15 cellular contexts compared by ENCODE assay signal in genomic region chr10:128187788-128188185, GRCh38.
DNase-seq lines count a peak whose midpoint lies in the region; ATAC-seq, FAIRE-seq and TF ChIP-seq lines count a peak whose summit lies in the region.
"Had no signal": no experiment of that assay in that cellular context is flagged by ENCODE, and none has a peak within 500 bp of the region (broad histone marks: within the 10 kb centered on the region; RNA-seq: fewer than 3 reads in every experiment).

No MANE protein-coding gene starts in this region.

- H3K79me2 ChIP-seq in Loucy (ENCODE audit: insufficient read depth, low read length) (peaks cover 77% of the 10 kb centered on the region), HepG2 (ENCODE audit: insufficient read depth, low read length) (no peaks in the 10 kb centered on the region)

- H3K4me3 ChIP-seq in Loucy (ENCODE audit: low read length, poor library complexity, severe bottlenecking) = peak overlapping the region; percentile 73
- no peak overlapping the region for H3K4me3 ChIP-seq in HepG2 (replicated peaks in 1 of 3; ENCODE audit: insufficient read depth in 1 of 3, low read depth in 2 of 3, low read length in 3 of 3)
- H3K4me3 ChIP-seq: A549, GM12878, K562 had no signal

- POLR2A ChIA-PET in HepG2 (lab: Yijun Ruan, JAX) = no interaction called here

- H3K4me3 Mint-ChIP-seq in activated CD8-positive, alpha-beta memory T cell treated with anti-CD3 and anti-CD28 coated beads, Interleukin-2, amount 10 ng/mL, durations not matched to agents 7 days and 5 days = peak overlapping the region; percentile 63
- H3K4me3 Mint-ChIP-seq in activated naive CD8-positive, alpha-beta T cell treated with anti-CD3 and anti-CD28 coated beads for 36 hours = peak overlapping the region; percentile 73
- H3K4me3 Mint-ChIP-seq in natural killer cell treated with Interleukin-12 subunit alpha and Interleukin-12 subunit beta and Interleukin-15 and Interleukin-18, amount 100 ng/mL, for 72 hours = peak overlapping the region; percentile 87
- H3K4me3 Mint-ChIP-seq: WTC11 had no signal

- intact Hi-C loops in HepG2 (cut with micrococcal nuclease; ENCODE audit: unreplicated experiment) = no loop called here

- FAIRE-seq in HepG2 (lab: Jason Lieb, UNC) = no peak
- FAIRE-seq: A549, GM12878, K562 had no signal

- no peaks in the 10 kb centered on the region for H3K36me3 ChIP-seq in Loucy (ENCODE audit: insufficient read depth, low read length)
- no peaks in the 10 kb centered on the region for H3K36me3 ChIP-seq in HepG2 (replicated peaks in 1 of 2; ENCODE audit: control insufficient read depth in 1 of 2, insufficient read depth in 2 of 2, low read length in 2 of 2)

- H3K4me1 ChIP-seq in Loucy (ENCODE audit: insufficient read depth, low read length, poor library complexity, severe bottlenecking) (peaks cover 65% of the 10 kb centered on the region), HepG2 (ENCODE audit: insufficient read depth, low read length) (no peaks in the 10 kb centered on the region)

- no peaks in the 10 kb centered on the region for H3K9me2 ChIP-seq in Loucy (replicated peaks; ENCODE audit: low read depth, low read length)

- CTCF ChIA-PET in activated CD8-positive, alpha-beta memory T cell treated with anti-CD3 and anti-CD28 coated beads, Interleukin-2, amount 10 ng/mL, durations not matched to agents 7 days and 5 days (lab: Charles Lee) = interaction anchor here (1.0 to 3.5 kb wide), 9 partner anchors 10 to 118 kb away, joined by 3 to 35 read pairs (median 4); no protein-coding TSS in a partner anchor
- CTCF ChIA-PET in HepG2 (lab: Yijun Ruan, JAX; ENCODE audit: low intra/inter-chr PET ratio, low total read pairs) = no interaction called here

- H3K9ac ChIP-seq in Loucy (ENCODE audit: low read depth, low read length, poor library complexity, severe bottlenecking) (peak overlapping the region; percentile 74), HepG2 (ENCODE audit: insufficient read depth, low read depth, low read length) (no peak overlapping the region)

- H3K27me3 ChIP-seq in Loucy (ENCODE audit: insufficient read depth, low read length, poor library complexity, severe bottlenecking) (no peaks in the 10 kb centered on the region), HepG2 (ENCODE audit: control insufficient read depth in 1 of 2, insufficient read depth in 2 of 2, low read length in 2 of 2) (0 out of 5 replicates have a peak, but pooled peaks cover 0 to 3% of the 10 kb centered on the region in 2 experiments)

- no TSS peak for BruUV-seq in HepG2 (replicated peaks; lab: Mats Ljungman, UMichigan)

- peaks cover 16% of the 10 kb centered on the region for H3K36me3 Mint-ChIP-seq in activated CD8-positive, alpha-beta memory T cell treated with anti-CD3 and anti-CD28 coated beads, Interleukin-2, amount 10 ng/mL, durations not matched to agents 7 days and 5 days
- peaks cover 4% of the 10 kb centered on the region for H3K36me3 Mint-ChIP-seq in activated naive CD8-positive, alpha-beta T cell treated with anti-CD3 and anti-CD28 coated beads for 36 hours
- peaks cover 8% of the 10 kb centered on the region for H3K36me3 Mint-ChIP-seq in natural killer cell treated with Interleukin-12 subunit alpha and Interleukin-12 subunit beta and Interleukin-15 and Interleukin-18, amount 100 ng/mL, for 72 hours

- ATAC-seq in activated CD8-positive, alpha-beta memory T cell treated with anti-CD3 and anti-CD28 coated beads, Interleukin-2, amount 10 ng/mL, durations not matched to agents 7 days and 5 days = peak; percentile 30
- ATAC-seq in natural killer cell treated with Interleukin-12 subunit alpha and Interleukin-12 subunit beta and Interleukin-15 and Interleukin-18, amount 100 ng/mL, for 72 hours = peak; percentile 28 to 59
- ATAC-seq in HepG2 (no peak), HG02840 (IDR thresholded peaks at IDR 0.05; ENCODE audit: low FRiP score, unreplicated experiment) (no peak)
- ATAC-seq: A549, GM12878, K562, WTC11 had no signal

- TF ChIP-seq CTCF in Loucy (conservative IDR thresholded peaks at IDR 0.05; ENCODE audit: low read length) (no peak), HepG2 (CRISPR knock-in tag; IDR thresholded peaks at IDR 0.05) (no peak)

- no peak for DNase-seq in activated CD8-positive, alpha-beta memory T cell treated with anti-CD3 and anti-CD28 coated beads, Interleukin-2, amount 10 ng/mL, durations not matched to agents 7 days and 5 days
- no peak for DNase-seq in activated CD8-positive, alpha-beta memory T cell treated with anti-CD3 and anti-CD28 coated beads for 24 hours
- no peak for DNase-seq in activated naive CD8-positive, alpha-beta T cell treated with anti-CD3 and anti-CD28 coated beads for 36 hours
- DNase-seq in natural killer cell treated with Interleukin-12 subunit alpha and Interleukin-12 subunit beta and Interleukin-15 and Interleukin-18, amount 100 ng/mL, for 72 hours (ENCODE audit: low spot score) = no peak
- DNase-seq in HepG2 (ENCODE audit: low spot score) = no peak
- no peak for DNase-seq in NCI-H526 treated with DMSO at 0.1 percent for 48 hours (lab: John Stamatoyannopoulos, UW)
- DNase-seq: erythroblast, NCI-H1105, RPMI8226 had no signal

- peak overlapping the region; percentile 78 for H3K27ac Mint-ChIP-seq in activated CD8-positive, alpha-beta memory T cell treated with anti-CD3 and anti-CD28 coated beads, Interleukin-2, amount 10 ng/mL, durations not matched to agents 7 days and 5 days
- H3K27ac Mint-ChIP-seq in activated naive CD8-positive, alpha-beta T cell treated with anti-CD3 and anti-CD28 coated beads for 36 hours = peak overlapping the region; percentile 23
- H3K27ac Mint-ChIP-seq in natural killer cell treated with Interleukin-12 subunit alpha and Interleukin-12 subunit beta and Interleukin-15 and Interleukin-18, amount 100 ng/mL, for 72 hours = peak overlapping the region; percentile 83 to 95
- H3K27ac Mint-ChIP-seq: WTC11 had no signal

- H3K4me2 ChIP-seq in Loucy (ENCODE audit: low read depth, low read length, poor library complexity, severe bottlenecking) (peak overlapping the region; percentile 91), HepG2 (ENCODE audit: low read depth, low read length) (no peak overlapping the region)
- H3K4me2 ChIP-seq: A549 had no signal

- H4K20me1 ChIP-seq in Loucy (ENCODE audit: insufficient read depth, low read length, poor library complexity, severe bottlenecking) (no peaks in the 10 kb centered on the region), HepG2 (ENCODE audit: insufficient read depth, low read length) (no peaks in the 10 kb centered on the region)

- WGBS in HepG2 (ENCODE audit: low lambda C conversion rate) = 3% methylated on average over 4 of the region's 4 CpGs

- peaks cover 8% of the 10 kb centered on the region for H3K27me3 Mint-ChIP-seq in activated CD8-positive, alpha-beta memory T cell treated with anti-CD3 and anti-CD28 coated beads, Interleukin-2, amount 10 ng/mL, durations not matched to agents 7 days and 5 days
- H3K27me3 Mint-ChIP-seq in activated naive CD8-positive, alpha-beta T cell treated with anti-CD3 and anti-CD28 coated beads for 36 hours = peaks cover 3% of the 10 kb centered on the region
- H3K27me3 Mint-ChIP-seq in natural killer cell treated with Interleukin-12 subunit alpha and Interleukin-12 subunit beta and Interleukin-15 and Interleukin-18, amount 100 ng/mL, for 72 hours = no peaks in the 10 kb centered on the region

- H2AFZ ChIP-seq in Loucy (ENCODE audit: low read length) = peak overlapping the region; percentile 67
- no peak overlapping the region for H2AFZ ChIP-seq in HepG2 (ENCODE audit: low read length)

- TF ChIP-seq EP300 in HepG2 (IDR thresholded peaks at IDR 0.05; ENCODE audit: low read depth in 2 of 2, low read length in 2 of 2) = no peak
- no peak for TF ChIP-seq EP300 in HepG2 (CRISPR knock-in tag; IDR thresholded peaks at IDR 0.05; ENCODE audit: borderline replicate concordance)

- H3K9me3 Mint-ChIP-seq in activated CD8-positive, alpha-beta memory T cell treated with anti-CD3 and anti-CD28 coated beads, Interleukin-2, amount 10 ng/mL, durations not matched to agents 7 days and 5 days (ENCODE audit: low read depth) = peaks cover 7% of the 10 kb centered on the region
- H3K9me3 Mint-ChIP-seq in activated naive CD8-positive, alpha-beta T cell treated with anti-CD3 and anti-CD28 coated beads for 36 hours = peaks cover 7% of the 10 kb centered on the region
- peaks cover 2% of the 10 kb centered on the region for H3K9me3 Mint-ChIP-seq in natural killer cell treated with Interleukin-12 subunit alpha and Interleukin-12 subunit beta and Interleukin-15 and Interleukin-18, amount 100 ng/mL, for 72 hours

- TF ChIP-seq POLR2A in HepG2 (IDR thresholded peaks at IDR 0.05; ENCODE audit: insufficient read depth in 1 of 2, low read depth in 2 of 2, low read length in 2 of 2) = no peak

- peaks cover 26% of the 10 kb centered on the region for H3K4me1 Mint-ChIP-seq in activated CD8-positive, alpha-beta memory T cell treated with anti-CD3 and anti-CD28 coated beads, Interleukin-2, amount 10 ng/mL, durations not matched to agents 7 days and 5 days
- peaks cover 20% of the 10 kb centered on the region for H3K4me1 Mint-ChIP-seq in activated naive CD8-positive, alpha-beta T cell treated with anti-CD3 and anti-CD28 coated beads for 36 hours
- peaks cover 32 to 39% of the 10 kb centered on the region in 2 donors for H3K4me1 Mint-ChIP-seq in natural killer cell treated with Interleukin-12 subunit alpha and Interleukin-12 subunit beta and Interleukin-15 and Interleukin-18, amount 100 ng/mL, for 72 hours (ENCODE audit: low read depth in 2 of 2)

- no peak for TF ChIP-seq RAD21 in HepG2 (CRISPR knock-in tag; IDR thresholded peaks at IDR 0.05)

- in situ Hi-C loops in HepG2 (cut with HindIII; ENCODE audit: extremely low pct_ligation_motif_present, low pct_unique_long_range_greater_than_20kb) = no loop called here

- no peak overlapping the region for H3K27ac ChIP-seq in HepG2 (ENCODE audit: extremely low read length, insufficient read depth, low read length)
- H3K27ac ChIP-seq: A549 had no signal

- H3K9me3 ChIP-seq in Loucy (ENCODE audit: insufficient read depth, low read depth, low read length) (peaks cover 10% of the 10 kb centered on the region), HepG2 (ENCODE audit: low read length) (no peaks in the 10 kb centered on the region)

- peaks cover 6% of the 10 kb centered on the region; the same call in 1 of the 2 replicates for H3F3A ChIP-seq in Loucy (ENCODE audit: low read depth)

TF ChIP-seq in HepG2, 621 proteins besides CTCF, POLR2A, EP300 and RAD21 (continues in another document):
- no peak for TF ChIP-seq AGO1 (IDR thresholded peaks at IDR 0.05; ENCODE audit: low read depth, low read length, poor library complexity, severe bottlenecking)
- no peak for TF ChIP-seq HDAC1 (CRISPR knock-in tag; IDR thresholded peaks at IDR 0.05)

Comparison
In these comparisons a context has a peak if more than half of its experiments do, and no peak if none do; other contexts are left out.
1. ATAC-seq: peak in activated CD8-positive, alpha-beta memory T cell treated with anti-CD3 and anti-CD28 coated beads, Interleukin-2, amount 10 ng/mL, durations not matched to agents 7 days and 5 days (single experiment) and natural killer cell treated with Interleukin-12 subunit alpha and Interleukin-12 subunit beta and Interleukin-15 and Interleukin-18, amount 100 ng/mL, for 72 hours (2 of 2); none in HepG2 (single experiment) and HG02840 (single experiment).
2. H3K27ac Mint-ChIP-seq: peak in every context shown above with its lines; median percentile 89 in natural killer cell treated with Interleukin-12 subunit alpha and Interleukin-12 subunit beta and Interleukin-15 and Interleukin-18, amount 100 ng/mL, for 72 hours; 78 in activated CD8-positive, alpha-beta memory T cell treated with anti-CD3 and anti-CD28 coated beads, Interleukin-2, amount 10 ng/mL, durations not matched to agents 7 days and 5 days; 23 in activated naive CD8-positive, alpha-beta T cell treated with anti-CD3 and anti-CD28 coated beads for 36 hours.
3. Peak in every context shown above with its lines, with median percentiles within 50 percentile points of each other: H3K4me3 Mint-ChIP-seq.